8 cellular contexts compared by ENCODE assay signal in genomic region chr5:150700600-150701377, GRCh38. TPM values are rescaled to one million over a fixed set of nuclear protein-coding genes. Genes with fewer than 3 reads are reported as not detected.
DNase-seq lines count a peak whose midpoint lies in the region; ATAC-seq, FAIRE-seq and TF ChIP-seq lines count a peak whose summit lies in the region.

Gene RBM22 (minus strand): TSS chr5:150701062. CDS start chr5:150700985, 77 bp downstream.

- H3K9me3 Mint-ChIP-seq in activated CD4-positive, alpha-beta T cell treated with anti-CD3 and anti-CD28 coated beads, Interleukin-2, amount 10 ng/mL, durations not matched to agents 24 days and 14 days: no peaks in the 10 kb centered on the region

- peak within 1 kb of the TSS; percentile 88 to 100 (median 95) for H3K4me3 ChIP-seq in BLaER1 treated with 17β-estradiol and CSF1 and Interleukin-3, amounts not matched to agents 10 nM and 100 nM
- H3K4me3 ChIP-seq in left lung: peak within 1 kb of the TSS; percentile 75 to 98

- no peaks in the 10 kb centered on the region for H3K27me3 Mint-ChIP-seq in activated CD4-positive, alpha-beta T cell treated with anti-CD3 and anti-CD28 coated beads, Interleukin-2, amount 10 ng/mL, durations not matched to agents 24 days and 14 days

- ATAC-seq in HG03457 (IDR thresholded peaks at IDR 0.05; ENCODE audit: unreplicated experiment): peak; percentile 91
- peak; percentile 99 for ATAC-seq in left lung

- no peaks in the 10 kb centered on the region for H3K9me3 ChIP-seq in BLaER1 treated with 17β-estradiol and CSF1 and Interleukin-3, amounts not matched to agents 10 nM and 100 nM (replicated peaks in 1 of 11)
- H3K9me3 ChIP-seq in left lung: no peaks in the 10 kb centered on the region

- peak within 1 kb of the TSS; percentile 91 to 99 (median 96) for H3K9ac ChIP-seq in BLaER1 treated with 17β-estradiol and CSF1 and Interleukin-3, amounts not matched to agents 10 nM and 100 nM

- peak within 1 kb of the TSS; percentile 53 for H3K4me3 Mint-ChIP-seq in activated CD4-positive, alpha-beta T cell treated with anti-CD3 and anti-CD28 coated beads, Interleukin-2, amount 10 ng/mL, durations not matched to agents 24 days and 14 days

- DNase-seq in GM19239 (ENCODE audit: insufficient read length, low spot score) (peak; percentile 70), NCI-H526 (lab: John Stamatoyannopoulos, UW) (peak; percentile 88 to 96), dedifferentiated amniotic fluid mesenchymal stem cell (ENCODE audit: extremely low spot score) (peak; percentile 85), left lung (peak; percentile 94 to 96)
- peak; percentile 98 for DNase-seq in activated CD4-positive, alpha-beta T cell treated with anti-CD3 and anti-CD28 coated beads, Interleukin-2, amount 10 ng/mL, durations not matched to agents 24 days and 14 days
- peak; percentile 84 to 87 for DNase-seq in stimulated activated CD4-positive, alpha-beta T cell treated with anti-CD3 and anti-CD28 coated beads, Interleukin-2, amount 100 ng/mL, for 48 hours

- peaks cover 12% of the 10 kb centered on the region for H3K4me1 Mint-ChIP-seq in activated CD4-positive, alpha-beta T cell treated with anti-CD3 and anti-CD28 coated beads, Interleukin-2, amount 10 ng/mL, durations not matched to agents 24 days and 14 days

- H3K27ac Mint-ChIP-seq in activated CD4-positive, alpha-beta T cell treated with anti-CD3 and anti-CD28 coated beads, Interleukin-2, amount 10 ng/mL, durations not matched to agents 24 days and 14 days: no peak within 1 kb of the TSS

- H3K4me2 ChIP-seq in BLaER1 treated with 17β-estradiol and CSF1 and Interleukin-3, amounts not matched to agents 10 nM and 100 nM: peak within 1 kb of the TSS; percentile 82 to 98 (median 94)

- peaks cover 0 to 30% (median 16%) of the 10 kb centered on the region in 11 experiments; a peak in 14 of 22 replicates for H4K20me1 ChIP-seq in BLaER1 treated with 17β-estradiol and CSF1 and Interleukin-3, amounts not matched to agents 10 nM and 100 nM

- intact Hi-C loops in activated CD4-positive, alpha-beta T cell treated with anti-CD3 and anti-CD28 coated beads, Interleukin-2, amount 10 ng/mL, durations not matched to agents 24 days and 14 days (cut with micrococcal nuclease): loop anchor here (1.0 to 5.0 kb wide), 8 partner anchors 37 to 552 kb away; partner anchors contain the start of genes GM2A, RPS14 and TNIP1
- intact Hi-C loops in left lung (cut with DNase I): no loop called here

- H3K36me3 Mint-ChIP-seq in activated CD4-positive, alpha-beta T cell treated with anti-CD3 and anti-CD28 coated beads, Interleukin-2, amount 10 ng/mL, durations not matched to agents 24 days and 14 days (ENCODE audit: low read depth): peaks cover 24% of the 10 kb centered on the region

- H3K27ac ChIP-seq in BLaER1 treated with 17β-estradiol and CSF1 and Interleukin-3, amounts not matched to agents 10 nM and 100 nM: peak within 1 kb of the TSS; percentile 91 to 98 (median 96)
- peak within 1 kb of the TSS; percentile 95 to 96 for H3K27ac ChIP-seq in left lung

- H3K36me3 ChIP-seq in BLaER1 treated with 17β-estradiol and CSF1 and Interleukin-3, amounts not matched to agents 10 nM and 100 nM: peaks cover 31 to 45% (median 39%) of the 10 kb centered on the region in 11 experiments
- H3K36me3 ChIP-seq in left lung: peaks cover 0 to 32% of the 10 kb centered on the region in 2 donors

- peak; percentile 40 to 50 for TF ChIP-seq CTCF in left lung (IDR thresholded peaks at IDR 0.05)

- peaks cover 15 to 23% (median 21%) of the 10 kb centered on the region in 10 experiments for H3K4me1 ChIP-seq in BLaER1 treated with 17β-estradiol and CSF1 and Interleukin-3, amounts not matched to agents 10 nM and 100 nM
- H3K4me1 ChIP-seq in left lung: peaks cover 13 to 20% of the 10 kb centered on the region in 2 donors

- H3K27me3 ChIP-seq in BLaER1 treated with 17β-estradiol and CSF1 and Interleukin-3, amounts not matched to agents 10 nM and 100 nM: no peaks in the 10 kb centered on the region
- H3K27me3 ChIP-seq in left lung: no peaks in the 10 kb centered on the region

- FAIRE-seq in GM19239 (lab: Jason Lieb, UNC): peak; percentile 92

RNA-seq across cellular contexts. Expression of gene RBM22, which starts in this region (rescaled TPM):
- 69.6 and 78.4 TPM in 2 replicates for total RNA-seq in activated CD4-positive, alpha-beta T cell treated with anti-CD3 and anti-CD28 coated beads, Interleukin-2, amount 10 ng/mL, durations not matched to agents 24 days and 14 days
- total RNA-seq in left lung: 10 to 100 TPM; 36.4 to 48.1 TPM

Comparison
In these comparisons a context has a peak if more than half of its experiments do, and no peak if none do; other contexts are left out.
1. Peak in every context shown above with its lines: DNase-seq, ATAC-seq, H3K4me3 ChIP-seq and H3K27ac ChIP-seq.